ENCODE assay signal across 18 cellular contexts in genomic region chr14:28759658-28760313, GRCh38. TPM values are rescaled to one million over a fixed set of nuclear protein-coding genes. Genes with fewer than 3 reads are reported as not detected.
DNase-seq lines count a peak whose midpoint lies in the region; ATAC-seq and TF ChIP-seq lines count a peak whose summit lies in the region.
"Had no signal": no experiment of that assay in that cellular context is flagged by ENCODE, and none has a peak within 500 bp of the region (broad histone marks: within the 10 kb centered on the region; RNA-seq: fewer than 3 reads in every experiment).

No MANE protein-coding gene starts in this region.

- no peak overlapping the region for H2BK15ac ChIP-seq in mesendoderm (replicated peaks; ENCODE audit: low read depth)

- H3K27me3 ChIP-seq in mesendoderm (ENCODE audit: insufficient read depth, low read length, poor library complexity) (peaks cover 57% of the 10 kb centered on the region), thymus (ENCODE audit: control insufficient read depth, insufficient read depth) (peaks cover 69% of the 10 kb centered on the region), body of pancreas (peaks cover 0 to 61% of the 10 kb centered on the region in 2 donors)
- H3K27me3 ChIP-seq: ovary had no signal

- H2AK5ac ChIP-seq in mesendoderm (ENCODE audit: low read length): no peak overlapping the region

- H3K18ac ChIP-seq in mesendoderm (ENCODE audit: low read length): no peak overlapping the region

- no CpG with 5 or more reads among the region's 36 CpGs for WGBS in mesendoderm (ENCODE audit: extremely low coverage, insufficient coverage, low lambda C conversion rate)
- WGBS in thymus: 7% methylated on average over 36 of the region's 36 CpGs
- 5 to 6% methylated on average over 33 to 36 of the region's 36 CpGs for WGBS in body of pancreas, 2 donors

- TF ChIP-seq CTCF in body of pancreas (IDR thresholded peaks at IDR 0.05): no peak

- no peak overlapping the region for H3K4ac ChIP-seq in mesendoderm (ENCODE audit: low read depth, low read length)

- no peaks in the 10 kb centered on the region for H3K36me3 ChIP-seq in mesendoderm (ENCODE audit: control insufficient read depth, insufficient read depth, low read length)
- no peaks in the 10 kb centered on the region for H3K36me3 ChIP-seq in thymus (ENCODE audit: control insufficient read depth, insufficient read depth)
- H3K36me3 ChIP-seq in body of pancreas (replicated peaks in 1 of 2; ENCODE audit: insufficient read depth in 1 of 2, low read depth in 2 of 2): no peaks in the 10 kb centered on the region
- H3K36me3 ChIP-seq: heart left ventricle, ovary had no signal

- H3K4me1 ChIP-seq in mesendoderm (ENCODE audit: control insufficient read depth, low read depth, low read length) (peaks cover 3% of the 10 kb centered on the region), thymus (ENCODE audit: control insufficient read depth, insufficient read depth, low read length) (no peaks in the 10 kb centered on the region), body of pancreas (peaks cover 14% of the 10 kb centered on the region)

- H3K79me2 ChIP-seq in mesendoderm (ENCODE audit: control insufficient read depth, insufficient read depth, low read length): no peaks in the 10 kb centered on the region

- H3K4me3 ChIP-seq in mesendoderm (ENCODE audit: low read length): no peak overlapping the region
- H3K4me3 ChIP-seq in thymus (ENCODE audit: low read length): no peak overlapping the region
- no peak overlapping the region for H3K4me3 ChIP-seq in body of pancreas
- H3K4me3 ChIP-seq: GM23248, heart left ventricle, lung, ovary had no signal

- no peaks in the 10 kb centered on the region for H3K4me1 Mint-ChIP-seq in activated naive CD8-positive, alpha-beta T cell treated with anti-CD3 and anti-CD28 coated beads, Interleukin-2, amount 10 ng/mL, durations not matched to agents 7 days and 5 days
- H3K4me1 Mint-ChIP-seq in activated naive CD8-positive, alpha-beta T cell treated with anti-CD3 and anti-CD28 coated beads for 36 hours: no peaks in the 10 kb centered on the region

- no peak for ATAC-seq in activated naive CD8-positive, alpha-beta T cell treated with anti-CD3 and anti-CD28 coated beads, Interleukin-2, amount 10 ng/mL, durations not matched to agents 7 days and 5 days (ENCODE audit: low read depth)
- no peak for ATAC-seq in body of pancreas
- ATAC-seq: heart left ventricle had no signal

- intact Hi-C loops in body of pancreas (cut with DNase I): loop anchor here (5.0 kb wide), 1 partner anchor 778 kb away; no protein-coding TSS in a partner anchor

- peaks cover 74% of the 10 kb centered on the region for H3K27me3 Mint-ChIP-seq in activated naive CD8-positive, alpha-beta T cell treated with anti-CD3 and anti-CD28 coated beads, Interleukin-2, amount 10 ng/mL, durations not matched to agents 7 days and 5 days
- peaks cover 97% of the 10 kb centered on the region for H3K27me3 Mint-ChIP-seq in activated naive CD8-positive, alpha-beta T cell treated with anti-CD3 and anti-CD28 coated beads for 36 hours

- no peak for TF ChIP-seq POLR2A in body of pancreas (IDR thresholded peaks at IDR 0.05)

- no peak overlapping the region for H4K8ac ChIP-seq in mesendoderm (ENCODE audit: low read depth, low read length)

- no peak overlapping the region for H3K23ac ChIP-seq in mesendoderm (ENCODE audit: low read length)

- peak overlapping the region; percentile 27 for H3K4me2 ChIP-seq in mesendoderm (ENCODE audit: low read length)

- H2BK120ac ChIP-seq in mesendoderm (ENCODE audit: low read depth, low read length): no peak overlapping the region

- H3K4me3 Mint-ChIP-seq in activated naive CD8-positive, alpha-beta T cell treated with anti-CD3 and anti-CD28 coated beads, Interleukin-2, amount 10 ng/mL, durations not matched to agents 7 days and 5 days: peak overlapping the region; percentile 4
- no peak overlapping the region for H3K4me3 Mint-ChIP-seq in activated naive CD8-positive, alpha-beta T cell treated with anti-CD3 and anti-CD28 coated beads for 36 hours

- H3K36me3 Mint-ChIP-seq in activated naive CD8-positive, alpha-beta T cell treated with anti-CD3 and anti-CD28 coated beads, Interleukin-2, amount 10 ng/mL, durations not matched to agents 7 days and 5 days: no peaks in the 10 kb centered on the region
- peaks cover 2% of the 10 kb centered on the region for H3K36me3 Mint-ChIP-seq in activated naive CD8-positive, alpha-beta T cell treated with anti-CD3 and anti-CD28 coated beads for 36 hours

- H4K5ac ChIP-seq in mesendoderm (ENCODE audit: low read length): no peak overlapping the region

- DNase-seq in activated naive CD8-positive, alpha-beta T cell treated with anti-CD3 and anti-CD28 coated beads, Interleukin-2, amount 10 ng/mL, durations not matched to agents 7 days and 5 days: no peak
- DNase-seq in activated naive CD8-positive, alpha-beta T cell treated with anti-CD3 and anti-CD28 coated beads for 36 hours: no peak
- DNase-seq in astrocyte of the hippocampus (ENCODE audit: low read depth, low spot score) (peak; percentile 77), mesendoderm (peak; percentile 79), NCI-H128 (lab: John Stamatoyannopoulos, UW; ENCODE audit: unreplicated experiment) (no peak), body of pancreas (no peak), Ammon's horn (ENCODE audit: low spot score) (no peak)
- DNase-seq: activated CD4-positive, alpha-beta T cell treated with anti-CD3 and anti-CD28 coated beads for 4 hours; heart left ventricle; OCI-M1; ovary; stimulated activated CD4-positive, alpha-beta T cell treated with anti-CD3 and anti-CD28 coated beads, Interleukin-1b, Interleukin-23, amount 100 ng/mL, for 48 hours had no signal

- no peak overlapping the region for H2BK5ac ChIP-seq in mesendoderm (ENCODE audit: low read length)

- no peak overlapping the region for H3K27ac Mint-ChIP-seq in activated naive CD8-positive, alpha-beta T cell treated with anti-CD3 and anti-CD28 coated beads, Interleukin-2, amount 10 ng/mL, durations not matched to agents 7 days and 5 days
- no peak overlapping the region for H3K27ac Mint-ChIP-seq in activated naive CD8-positive, alpha-beta T cell treated with anti-CD3 and anti-CD28 coated beads for 36 hours
- H3K27ac Mint-ChIP-seq: activated T-helper 2 cell treated with anti-CD3 and anti-CD28 coated beads, Interferon-gamma antibody, Interleukin-2, Interleukin-4, amounts not matched to agents 10 μg/mL and 5 μg/mL and 100 μg/mL, durations not matched to agents 14 hours and 24 hours and 36 hours had no signal

- no peaks in the 10 kb centered on the region for H3K79me1 ChIP-seq in mesendoderm (ENCODE audit: low read length)

- no peak overlapping the region for H3K56ac ChIP-seq in mesendoderm (ENCODE audit: low read length)

- peak overlapping the region; percentile 2 for H3K9ac ChIP-seq in mesendoderm (ENCODE audit: low read length)
- H3K9ac ChIP-seq: GM23248 had no signal

- H3K9me3 Mint-ChIP-seq in activated naive CD8-positive, alpha-beta T cell treated with anti-CD3 and anti-CD28 coated beads, Interleukin-2, amount 10 ng/mL, durations not matched to agents 7 days and 5 days: no peaks in the 10 kb centered on the region
- peaks cover 5% of the 10 kb centered on the region for H3K9me3 Mint-ChIP-seq in activated naive CD8-positive, alpha-beta T cell treated with anti-CD3 and anti-CD28 coated beads for 36 hours
- H3K9me3 Mint-ChIP-seq: activated T-helper 2 cell treated with anti-CD3 and anti-CD28 coated beads, Interferon-gamma antibody, Interleukin-2, Interleukin-4, amounts not matched to agents 10 μg/mL and 5 μg/mL and 100 μg/mL, durations not matched to agents 14 hours and 24 hours and 36 hours had no signal

- POLR2A ChIA-PET in activated naive CD8-positive, alpha-beta T cell treated with anti-CD3 and anti-CD28 coated beads, Interleukin-2, amount 10 ng/mL, durations not matched to agents 7 days and 5 days (lab: Charles Lee): no interaction called here

- no peaks in the 10 kb centered on the region for H3K9me3 ChIP-seq in thymus (ENCODE audit: control insufficient read depth)
- no peaks in the 10 kb centered on the region for H3K9me3 ChIP-seq in body of pancreas
- H3K9me3 ChIP-seq: heart left ventricle, ovary had no signal

- H3K27ac ChIP-seq in mesendoderm (ENCODE audit: low read depth, low read length) (no peak overlapping the region), thymus (ENCODE audit: low read depth) (peak overlapping the region; percentile 74), body of pancreas (no peak overlapping the region)
- H3K27ac ChIP-seq: GM23248, heart left ventricle, ovary had no signal

RNA-seq across cellular contexts. Expression of gene FOXG1, which starts 6.8 kb away (rescaled TPM):
- not detected for total RNA-seq in activated naive CD8-positive, alpha-beta T cell treated with anti-CD3 and anti-CD28 coated beads, Interleukin-2, amount 10 ng/mL, durations not matched to agents 7 days and 5 days
- total RNA-seq in activated naive CD8-positive, alpha-beta T cell treated with anti-CD3 and anti-CD28 coated beads for 36 hours: not detected
- 0.10 TPM for polyA plus RNA-seq in mesendoderm (2013, experiment 1 of 2)
- 0.10 TPM for polyA plus RNA-seq in mesendoderm (2013, experiment 2 of 2)
- polyA plus RNA-seq in thymus: 11.4 TPM
- not detected for total RNA-seq in body of pancreas
- total RNA-seq: activated T-helper 2 cell treated with anti-CD3 and anti-CD28 coated beads, Interferon-gamma antibody, Interleukin-2, Interleukin-4, amounts not matched to agents 10 μg/mL and 5 μg/mL and 100 μg/mL, durations not matched to agents 14 hours and 24 hours and 36 hours; bronchial epithelial cell; GM23248; heart left ventricle; MCF 10A had no signal
- polyA plus RNA-seq: GM23248, heart left ventricle had no signal

Comparison
In these comparisons a context has a peak if more than half of its experiments do, and no peak if none do; other contexts are left out.
1. DNase-seq: peak in astrocyte of the hippocampus (single experiment) and mesendoderm (single experiment); none in activated naive CD8-positive, alpha-beta T cell treated with anti-CD3 and anti-CD28 coated beads, Interleukin-2, amount 10 ng/mL, durations not matched to agents 7 days and 5 days (single experiment), activated naive CD8-positive, alpha-beta T cell treated with anti-CD3 and anti-CD28 coated beads for 36 hours (single experiment), NCI-H128 (single experiment), body of pancreas (0 of 4) and Ammon's horn (single experiment).